28 cellular contexts compared by ENCODE assay signal in genomic region chr3:102974333-102974732, GRCh38.
"Had no signal": no experiment of that assay in that cellular context is flagged by ENCODE, and none has a peak within 500 bp of the region (broad histone marks: within the 10 kb centered on the region; RNA-seq: fewer than 3 reads in every experiment).

No MANE protein-coding gene starts in this region.

- DNase-seq: stimulated activated CD4-positive, alpha-beta T cell treated with anti-CD3 and anti-CD28 coated beads, Interleukin-2, amount 100 ng/mL, for 48 hours; stimulated activated CD4-positive, alpha-beta T cell treated with anti-CD3 and anti-CD28 coated beads, Interleukin-4, amount 100 ng/mL, for 1 hour; stimulated activated CD4-positive, alpha-beta T cell treated with anti-CD3 and anti-CD28 coated beads, Interleukin-4, amount 100 ng/mL, for 24 hours; stimulated activated CD4-positive, alpha-beta T cell treated with anti-CD3 and anti-CD28 coated beads, Interleukin-4, amount 100 ng/mL, for 4 hours; stimulated activated CD8-positive, alpha-beta memory T cell treated with anti-CD3 and anti-CD28 coated beads, Interleukin-4, amount 100 ng/mL, for 48 hours; stimulated activated naive B cell treated with anti-CD40 and anti-IgM and Interleukin-4, amounts not matched to agents 10 μg/mL and 1 μg/mL and 100 μg/mL, for 72 hours; stimulated activated naive CD4-positive, alpha-beta T cell; stimulated activated naive CD4-positive, alpha-beta T cell treated with Interleukin-2 at 50 U/mL for 16 hours; stimulated activated naive CD8-positive, alpha-beta T cell treated with anti-CD3 and anti-CD28 coated beads, Interleukin-15, amount 100 ng/mL, for 72 hours; stimulated activated naive CD8-positive, alpha-beta T cell treated with anti-CD3 and anti-CD28 coated beads, Interleukin-15, Interleukin-2, amounts not matched to agents 100 U/mL and 50 U/mL, for 24 hours; stomach; substantia nigra; testis; thyroid gland; tibial artery; transverse colon; trophoblast cell; upper lobe of left lung; upper lobe of right lung; uterus had no signal

- H3K27me3 Mint-ChIP-seq: stimulated activated memory B cell treated with anti-CD40 and anti-IgM and Interleukin-4, amounts not matched to agents 10 μg/mL and 1 μg/mL and 100 μg/mL, for 72 hours; stimulated activated naive B cell treated with anti-CD40 and anti-IgM and Interleukin-4, amounts not matched to agents 10 μg/mL and 1 μg/mL and 100 μg/mL, for 72 hours; stimulated activated naive CD8-positive, alpha-beta T cell treated with anti-CD3 and anti-CD28 coated beads, Interleukin-15, amount 100 ng/mL, for 72 hours; stimulated activated naive CD8-positive, alpha-beta T cell treated with anti-CD3 and anti-CD28 coated beads, Interleukin-15, Interleukin-2, amounts not matched to agents 100 ng/mL and 50 ng/mL, for 24 hours; type B pancreatic cell had no signal

- H3K27ac Mint-ChIP-seq: stimulated activated effector memory CD8-positive, alpha-beta T cell treated with anti-CD3 and anti-CD28 coated beads, Interleukin-12 subunit alpha, Interleukin-12 subunit beta, amount 100 ng/mL, for 72 hours; stimulated activated memory B cell treated with anti-CD40 and anti-IgM and Interleukin-4, amounts not matched to agents 10 μg/mL and 1 μg/mL and 100 μg/mL, for 72 hours; stimulated activated naive B cell treated with anti-CD40 and anti-IgM and Interleukin-4, amounts not matched to agents 10 μg/mL and 1 μg/mL and 100 μg/mL, for 72 hours; stimulated activated naive CD8-positive, alpha-beta T cell treated with anti-CD3 and anti-CD28 coated beads, Interleukin-15, amount 100 ng/mL, for 72 hours; stimulated activated naive CD8-positive, alpha-beta T cell treated with anti-CD3 and anti-CD28 coated beads, Interleukin-15, Interleukin-2, amounts not matched to agents 100 ng/mL and 50 ng/mL, for 24 hours; type B pancreatic cell had no signal

- H3K27ac ChIP-seq: stomach, suprapubic skin, testis, thoracic aorta, thyroid gland, tibial artery, tibial nerve, transverse colon, upper lobe of left lung, upper lobe of right lung, uterus, vagina had no signal

- H3K36me3 Mint-ChIP-seq: stimulated activated effector memory CD8-positive, alpha-beta T cell treated with anti-CD3 and anti-CD28 coated beads, Interleukin-12 subunit alpha, Interleukin-12 subunit beta, amount 100 ng/mL, for 72 hours; stimulated activated memory B cell treated with anti-CD40 and anti-IgM and Interleukin-4, amounts not matched to agents 10 μg/mL and 1 μg/mL and 100 μg/mL, for 72 hours; stimulated activated naive B cell treated with anti-CD40 and anti-IgM and Interleukin-4, amounts not matched to agents 10 μg/mL and 1 μg/mL and 100 μg/mL, for 72 hours; type B pancreatic cell had no signal

- H3K27me3 ChIP-seq: stomach, suprapubic skin, testis, thyroid gland, tibial artery, tibial nerve, transverse colon, upper lobe of left lung, upper lobe of right lung, uterus, vagina had no signal

- H3K4me1 Mint-ChIP-seq: stimulated activated effector memory CD8-positive, alpha-beta T cell treated with anti-CD3 and anti-CD28 coated beads, Interleukin-12 subunit alpha, Interleukin-12 subunit beta, amount 100 ng/mL, for 72 hours; stimulated activated memory B cell treated with anti-CD40 and anti-IgM and Interleukin-4, amounts not matched to agents 10 μg/mL and 1 μg/mL and 100 μg/mL, for 72 hours; stimulated activated naive B cell treated with anti-CD40 and anti-IgM and Interleukin-4, amounts not matched to agents 10 μg/mL and 1 μg/mL and 100 μg/mL, for 72 hours; stimulated activated naive CD8-positive, alpha-beta T cell treated with anti-CD3 and anti-CD28 coated beads, Interleukin-15, amount 100 ng/mL, for 72 hours had no signal

- H3K4me3 Mint-ChIP-seq: stimulated activated effector memory CD8-positive, alpha-beta T cell treated with anti-CD3 and anti-CD28 coated beads, Interleukin-12 subunit alpha, Interleukin-12 subunit beta, amount 100 ng/mL, for 72 hours; stimulated activated memory B cell treated with anti-CD40 and anti-IgM and Interleukin-4, amounts not matched to agents 10 μg/mL and 1 μg/mL and 100 μg/mL, for 72 hours; stimulated activated naive B cell treated with anti-CD40 and anti-IgM and Interleukin-4, amounts not matched to agents 10 μg/mL and 1 μg/mL and 100 μg/mL, for 72 hours; stimulated activated naive CD8-positive, alpha-beta T cell treated with anti-CD3 and anti-CD28 coated beads, Interleukin-15, amount 100 ng/mL, for 72 hours; stimulated activated naive CD8-positive, alpha-beta T cell treated with anti-CD3 and anti-CD28 coated beads, Interleukin-15, Interleukin-2, amounts not matched to agents 100 ng/mL and 50 ng/mL, for 24 hours; type B pancreatic cell had no signal

- H3K4me1 ChIP-seq: stomach, suprapubic skin, testis, thyroid gland, tibial nerve, transverse colon, upper lobe of left lung, upper lobe of right lung, uterus, vagina had no signal

- H3K36me3 ChIP-seq: stomach, suprapubic skin, thoracic aorta, thyroid gland, tibial artery, tibial nerve, transverse colon, upper lobe of left lung, upper lobe of right lung, uterus, vagina had no signal

- H3K4me3 ChIP-seq: stomach, suprapubic skin, testis, thoracic aorta, thyroid gland, tibial artery, tibial nerve, transverse colon, upper lobe of left lung, upper lobe of right lung, uterus, vagina had no signal

- ATAC-seq: stimulated activated effector memory CD8-positive, alpha-beta T cell treated with anti-CD3 and anti-CD28 coated beads, Interleukin-12 subunit alpha, Interleukin-12 subunit beta, amount 100 ng/mL, for 72 hours; stimulated activated memory B cell treated with anti-CD40 and anti-IgM and Interleukin-4, amounts not matched to agents 10 μg/mL and 1 μg/mL and 100 μg/mL, for 72 hours; stimulated activated naive CD8-positive, alpha-beta T cell treated with anti-CD3 and anti-CD28 coated beads, Interleukin-15, amount 100 ng/mL, for 72 hours; stimulated activated naive CD8-positive, alpha-beta T cell treated with anti-CD3 and anti-CD28 coated beads, Interleukin-15, Interleukin-2, amounts not matched to agents 100 U/mL and 50 U/mL, for 24 hours; upper lobe of right lung had no signal

- H3K9me3 ChIP-seq: suprapubic skin, testis, thoracic aorta, thyroid gland, tibial artery, tibial nerve, transverse colon, upper lobe of right lung, uterus, vagina had no signal
